Comparison of ENCODE assay signal across 10 cellular contexts in the genomic region with DNA sequence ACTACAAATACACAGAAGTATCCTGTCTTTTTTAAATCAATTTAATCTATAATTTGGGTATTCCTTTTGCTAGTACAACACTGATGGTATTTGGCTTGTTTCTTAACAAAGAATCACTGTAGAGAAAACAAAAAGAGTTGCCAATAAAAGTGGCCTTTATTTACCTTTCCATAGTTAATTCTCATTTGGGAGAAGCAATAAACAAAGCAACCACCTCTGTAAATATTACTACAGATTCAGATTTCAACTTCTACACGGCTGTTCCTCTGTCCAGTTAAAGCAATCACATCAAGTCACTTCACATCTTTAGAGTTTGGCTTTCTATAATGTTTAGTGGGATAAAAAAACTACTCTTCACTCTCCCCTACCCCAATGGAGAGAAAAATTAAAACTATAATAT.
"Had no signal": no experiment of that assay in that cellular context is flagged by ENCODE, and none has a peak within 500 bp of the region (broad histone marks: within the 10 kb centered on the region; RNA-seq: fewer than 3 reads in every experiment).

No MANE protein-coding gene starts in this region.

- H3K27ac ChIP-seq: GM23248, HL-60 had no signal

- H3K27ac Mint-ChIP-seq: HFFc6, IgD-negative memory B cell had no signal

- H3K9ac ChIP-seq: GM23248 had no signal

- ATAC-seq: HCT116, HepG2 had no signal

- H2AFZ ChIP-seq: GM23248 had no signal

- H3K27me3 Mint-ChIP-seq: IgD-negative memory B cell had no signal

- H3K9me3 Mint-ChIP-seq: HFFc6, IgD-negative memory B cell had no signal

- H3K4me3 ChIP-seq: GM23248, HAP-1 had no signal

- FAIRE-seq: HepG2 had no signal

- H3K4me3 Mint-ChIP-seq: HFFc6, IgD-negative memory B cell had no signal

- DNase-seq: GM23248, GOT3, H7, HFFc6, KBM-7 had no signal

- H3K36me3 ChIP-seq: HAP-1 had no signal

- H3K9me3 ChIP-seq: HAP-1 had no signal
